9 cellular contexts compared by ENCODE assay signal in genomic region chr2:5365871-5366461, GRCh38.
DNase-seq lines count a peak whose midpoint lies in the region; ATAC-seq, FAIRE-seq and TF ChIP-seq lines count a peak whose summit lies in the region.
"Had no signal": no experiment of that assay in that cellular context is flagged by ENCODE, and none has a peak within 500 bp of the region (broad histone marks: within the 10 kb centered on the region; RNA-seq: fewer than 3 reads in every experiment).

No MANE protein-coding gene starts in this region.

- no peaks in the 10 kb centered on the region for H3K27me3 ChIP-seq in PC-3 (ENCODE audit: low read length)
- no peaks in the 10 kb centered on the region for H3K27me3 ChIP-seq in bronchial epithelial cell (ENCODE audit: control insufficient read depth, insufficient read depth, low read length)

- no peaks in the 10 kb centered on the region for H4K20me1 ChIP-seq in PC-3 (ENCODE audit: low read length)

- H3K4me2 ChIP-seq in PC-3 (ENCODE audit: low read length): peak overlapping the region; percentile 63; the same call in 1 of the 2 replicates

- H3K9me3 ChIP-seq in PC-3 (ENCODE audit: low read length): no peaks in the 10 kb centered on the region

- peak; percentile 94 for TF ChIP-seq CTCF in PC-3 (conservative IDR thresholded peaks at IDR 0.05; ENCODE audit: low read depth, low read length)
- peak; percentile 65 for TF ChIP-seq CTCF in bronchial epithelial cell (IDR thresholded peaks at IDR 0.05; ENCODE audit: insufficient read depth, low read length, severe bottlenecking)

- CTCF ChIA-PET in PC-3 (lab: Charles Lee): no interaction called here

- ATAC-seq in GM19395 (IDR thresholded peaks at IDR 0.05; ENCODE audit: unreplicated experiment): peak; percentile 98
- peak; percentile 85 for ATAC-seq in HG03469 (IDR thresholded peaks at IDR 0.05; ENCODE audit: unreplicated experiment)
- ATAC-seq in PC-3: peak; percentile 95
- ATAC-seq in HG03097 (IDR thresholded peaks at IDR 0.05; ENCODE audit: low FRiP score, unreplicated experiment): no peak

- POLR2A ChIA-PET in PC-3 (lab: Charles Lee; ENCODE audit: unreplicated experiment): interaction anchor here (0.6 kb wide), 1 partner anchor 27 kb away, joined by 3 read pairs; no protein-coding TSS in a partner anchor

- H3K79me2 ChIP-seq in PC-3 (ENCODE audit: low read length): no peaks in the 10 kb centered on the region

- no peaks in the 10 kb centered on the region for H3F3A ChIP-seq in PC-3 (ENCODE audit: low read length, unreplicated experiment)

- intact Hi-C loops in PC-3 (cut with micrococcal nuclease): loop anchor here (5.0 to 10.0 kb wide), 2 partner anchors 181 to 374 kb away; no protein-coding TSS in a partner anchor

- H3K9me2 ChIP-seq in PC-3 (replicated peaks; ENCODE audit: low read length): no peaks in the 10 kb centered on the region

- peak overlapping the region; percentile 68 for H2AFZ ChIP-seq in PC-3 (ENCODE audit: low read length)

- FAIRE-seq in bronchial epithelial cell (lab: Jason Lieb, UNC): no peak

- H3K4me1 ChIP-seq in PC-3 (ENCODE audit: insufficient read depth, low read length): no peaks in the 10 kb centered on the region

- peak; percentile 86 for DNase-seq in D341Med (ENCODE audit: low spot score)
- peak; percentile 78 for DNase-seq in PC-3
- peak; percentile 3 for DNase-seq in bronchial epithelial cell (ENCODE audit: low read depth)
- DNase-seq in lung microvascular endothelial cell (ENCODE audit: low read depth in 2 of 2): peak; percentile 20 to 29
- peak; percentile 3 for DNase-seq in stromal cell of bone marrow (ENCODE audit: low read depth)

- H3K9ac ChIP-seq in PC-3 (ENCODE audit: low read length): no peak overlapping the region

- H3K36me3 ChIP-seq in PC-3 (ENCODE audit: low read depth, low read length) (no peaks in the 10 kb centered on the region), bronchial epithelial cell (ENCODE audit: control insufficient read depth, insufficient read depth, low read length) (no peaks in the 10 kb centered on the region)

- H3K4me3 ChIP-seq in PC-3 (ENCODE audit: low read length) (0 out of 2 replicates have a peak overlapping the region, but pooled peaks have one; percentile 30), bronchial epithelial cell (ENCODE audit: low read depth, low read length) (no peak overlapping the region)
- H3K4me3 ChIP-seq: skin epidermis had no signal

- no TSS peak for BruUV-seq in PC-3 (replicated peaks; lab: Mats Ljungman, UMichigan)

- no peak overlapping the region for H3K27ac ChIP-seq in PC-3 (ENCODE audit: low read length)
- H3K27ac ChIP-seq: skin epidermis had no signal

Comparison
In these comparisons a context has a peak if more than half of its experiments do, and no peak if none do; other contexts are left out.
1. DNase-seq: peak in every context shown above with its lines; median percentile 86 in D341Med; 78 in PC-3; 24 in lung microvascular endothelial cell; 3 in bronchial epithelial cell; 3 in stromal cell of bone marrow.